ENCODE assay signal across 16 cellular contexts in the genomic region with DNA sequence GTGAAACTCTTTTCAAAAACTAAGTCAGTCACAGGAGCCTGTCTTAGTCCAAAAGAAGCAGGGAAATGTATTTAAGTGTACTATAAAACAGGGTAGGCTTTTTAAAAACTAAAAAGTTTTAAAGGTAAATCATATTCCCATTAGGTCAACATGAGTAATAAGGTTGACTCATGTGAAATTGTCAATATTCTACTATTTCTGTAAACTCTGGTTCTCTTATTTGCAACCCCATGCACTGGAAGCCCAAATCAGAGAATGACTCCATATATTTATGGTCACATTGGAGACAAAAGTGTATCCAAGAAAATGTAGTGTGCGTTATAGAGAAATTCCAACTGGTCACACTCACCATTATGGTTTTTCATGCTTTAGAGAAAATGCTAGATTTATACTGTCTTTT.
DNase-seq lines count a peak whose midpoint lies in the region; ATAC-seq and TF ChIP-seq lines count a peak whose summit lies in the region.
"Had no signal": no experiment of that assay in that cellular context is flagged by ENCODE, and none has a peak within 500 bp of the region (broad histone marks: within the 10 kb centered on the region; RNA-seq: fewer than 3 reads in every experiment).

No MANE protein-coding gene starts in this region.

- no peaks in the 10 kb centered on the region for H3K27me3 Mint-ChIP-seq in endodermal cell (ENCODE audit: insufficient read depth)

- no peak overlapping the region for H3K4me3 ChIP-seq in GM23248
- no peak overlapping the region for H3K4me3 ChIP-seq in IMR-90 (ENCODE audit: insufficient read depth, low read depth, low read length)
- H3K4me3 ChIP-seq in endodermal cell (ENCODE audit: low read length) = no peak overlapping the region
- H3K4me3 ChIP-seq: HAP-1 had no signal

- H3K9me2 ChIP-seq in GM23248 (ENCODE audit: insufficient read depth) = no peaks in the 10 kb centered on the region

- no peak overlapping the region for H2BK15ac ChIP-seq in IMR-90 (ENCODE audit: low read depth, low read length)

- H2AFZ ChIP-seq in GM23248 = no peak overlapping the region
- no peak overlapping the region for H2AFZ ChIP-seq in IMR-90 (replicated peaks; ENCODE audit: low read length, poor library complexity)

- H3K36me3 ChIP-seq in GM23248 (ENCODE audit: low read depth) (peaks cover 5% of the 10 kb centered on the region; the same call in 1 of the 2 replicates), IMR-90 (ENCODE audit: control insufficient read depth, insufficient read depth, low read length) (no peaks in the 10 kb centered on the region), endodermal cell (ENCODE audit: control insufficient read depth, insufficient read depth, low read length) (no peaks in the 10 kb centered on the region)
- H3K36me3 ChIP-seq: HAP-1 had no signal

- no peak overlapping the region for H4K91ac ChIP-seq in IMR-90 (ENCODE audit: insufficient read depth, low read depth, low read length)

- H3K14ac ChIP-seq in IMR-90 (replicated peaks; ENCODE audit: low read depth, low read length) = no peak overlapping the region

- H3K4me3 Mint-ChIP-seq in endodermal cell = no peak overlapping the region
- H3K4me3 Mint-ChIP-seq: CD4-positive, alpha-beta memory T cell had no signal

- ATAC-seq in IMR-90 (ENCODE audit: low read depth) (peak; percentile 50; the same call in 1 of the 2 replicates), HG02852 (IDR thresholded peaks at IDR 0.05; ENCODE audit: unreplicated experiment) (no peak), HG03025 (IDR thresholded peaks at IDR 0.05; ENCODE audit: low FRiP score, unreplicated experiment) (no peak), left lobe of liver (no peak), GM21717 (IDR thresholded peaks at IDR 0.05; ENCODE audit: unreplicated experiment) (no peak)

- POLR2A ChIA-PET in IMR-90 (lab: Charles Lee; ENCODE audit: unreplicated experiment) = no interaction called here

- no peaks in the 10 kb centered on the region for H3K36me3 Mint-ChIP-seq in endodermal cell (ENCODE audit: low read depth)
- H3K36me3 Mint-ChIP-seq: CD4-positive, alpha-beta memory T cell had no signal

- no peak overlapping the region for H3K27ac ChIP-seq in GM23248
- H3K27ac ChIP-seq in IMR-90 (ENCODE audit: insufficient read depth, low read length) = no peak overlapping the region
- no peak overlapping the region for H3K27ac ChIP-seq in endodermal cell (ENCODE audit: low read depth, low read length)

- BruUV-seq in IMR-90 (replicated peaks; lab: Mats Ljungman, UMichigan) = TSS peak; percentile 16

- no peaks in the 10 kb centered on the region for H3K79me1 ChIP-seq in IMR-90 (ENCODE audit: low read depth in 1 of 2, low read length in 2 of 2)

- H3K56ac ChIP-seq in IMR-90 (ENCODE audit: extremely low read depth, insufficient read depth, low read length) = no peak overlapping the region

- H4K20me1 ChIP-seq in GM23248 (ENCODE audit: insufficient read depth) = no peaks in the 10 kb centered on the region
- H4K20me1 ChIP-seq in IMR-90 (ENCODE audit: insufficient read depth, low read length) = no peaks in the 10 kb centered on the region

- in situ Hi-C loops in GM23248 (cut with MboI) = no loop called here
- in situ Hi-C loops in IMR-90 (cut with MboI; ENCODE audit: low sequenced_read_pairs) = no loop called here

- no peak for TF ChIP-seq POLR2A in IMR-90 (IDR thresholded peaks at IDR 0.05; ENCODE audit: low read depth, low read length)

- CTCF ChIA-PET in IMR-90 (lab: Yijun Ruan, JAX) = no interaction called here

- no peak overlapping the region for H4K5ac ChIP-seq in IMR-90 (ENCODE audit: low read depth, low read length)

- 59 to 66% methylated on average over 1 of the region's 1 CpG for WGBS in GM23248 (ENCODE audit: low coverage in 1 of 2, low lambda C conversion rate in 2 of 2, missing lambda C conversion rate in 2 of 2), 2 experiments
- WGBS in IMR-90 (ENCODE audit: extremely low coverage in 2 of 2, insufficient read length in 1 of 2), 2 experiments = no CpG with 5 or more reads among the region's 1 CpG
- 92% methylated on average over 1 of the region's 1 CpG; no CpG with 5 or more reads in 1 of the 2 experiments for WGBS in endodermal cell (ENCODE audit: insufficient coverage in 1 of 2, insufficient read length in 1 of 2), 2 experiments

- peaks cover 25% of the 10 kb centered on the region for H3F3A ChIP-seq in GM23248 (ENCODE audit: insufficient read depth)

- no peak overlapping the region for H3K4me2 ChIP-seq in GM23248 (ENCODE audit: unreplicated experiment)
- H3K4me2 ChIP-seq in IMR-90 (ENCODE audit: low read depth, low read length) = no peak overlapping the region

- no peaks in the 10 kb centered on the region for H3K79me2 ChIP-seq in GM23248 (ENCODE audit: insufficient read depth)

- peaks cover 28% of the 10 kb centered on the region for H3K4me1 ChIP-seq in GM23248 (ENCODE audit: insufficient read depth)
- H3K4me1 ChIP-seq in IMR-90 (ENCODE audit: control insufficient read depth, insufficient read depth, low read length) = peaks cover 2% of the 10 kb centered on the region; the same call in 1 of the 2 replicates
- peaks cover 3% of the 10 kb centered on the region for H3K4me1 ChIP-seq in endodermal cell (ENCODE audit: control insufficient read depth, insufficient read depth, low read length)

- H3K9me3 ChIP-seq in GM23248 (ENCODE audit: low read depth) = no peaks in the 10 kb centered on the region
- no peaks in the 10 kb centered on the region for H3K9me3 ChIP-seq in IMR-90 (ENCODE audit: control insufficient read depth, insufficient read depth, low read length)
- H3K9me3 ChIP-seq in endodermal cell (ENCODE audit: control insufficient read depth, low read length) = no peaks in the 10 kb centered on the region
- H3K9me3 ChIP-seq: HAP-1 had no signal

- H3K9me3 Mint-ChIP-seq in endodermal cell = no peaks in the 10 kb centered on the region
- H3K9me3 Mint-ChIP-seq: CD4-positive, alpha-beta memory T cell had no signal

- TF ChIP-seq RAD21 in IMR-90 (IDR thresholded peaks at IDR 0.05; ENCODE audit: low read length) = no peak

- H3K9me1 ChIP-seq in IMR-90 (ENCODE audit: insufficient read depth, low read length) = no peaks in the 10 kb centered on the region

- peak; percentile 24 for DNase-seq in GM23248
- DNase-seq in IMR-90 = peak; percentile 72
- DNase-seq in endodermal cell = no peak
- DNase-seq in iris pigment epithelial cell (ENCODE audit: low read depth) = peak; percentile 9
- no peak for DNase-seq in left lobe of liver (ENCODE audit: low spot score)
- DNase-seq: C1 segment of cervical spinal cord; Calu3; CD4-positive, alpha-beta memory T cell; COR-L47; DMS53; DMS79 treated with DMSO at 0.1 percent for 48 hours; GOT3 had no signal

- no peak overlapping the region for H4K8ac ChIP-seq in IMR-90 (ENCODE audit: low read depth in 2 of 2, low read length in 2 of 2)

- no peak overlapping the region for H2BK120ac ChIP-seq in IMR-90 (ENCODE audit: low read depth, low read length)

- H2BK20ac ChIP-seq in IMR-90 (ENCODE audit: low read depth, low read length) = no peak overlapping the region

- TF ChIP-seq CTCF in IMR-90 (conservative IDR thresholded peaks at IDR 0.05; ENCODE audit: low read depth, low read length) = no peak
- TF ChIP-seq CTCF in endodermal cell (conservative IDR thresholded peaks at IDR 0.05) = no peak

- intact Hi-C loops in IMR-90 (cut with micrococcal nuclease) = no loop called here

- no peak overlapping the region for H2AK5ac ChIP-seq in IMR-90 (ENCODE audit: low read depth, low read length)

- H2BK5ac ChIP-seq in IMR-90 (ENCODE audit: low read depth, low read length, poor library complexity, severe bottlenecking) = no peak overlapping the region

- H3K23ac ChIP-seq in IMR-90 (ENCODE audit: low read depth, low read length) = no peak overlapping the region

- H3K9ac ChIP-seq in GM23248 (no peak overlapping the region), IMR-90 (ENCODE audit: low read depth, low read length) (no peak overlapping the region), endodermal cell (ENCODE audit: extremely low read depth, low read length, poor library complexity, severe bottlenecking) (no peak overlapping the region)

- peaks cover 51% of the 10 kb centered on the region for H3K4me1 Mint-ChIP-seq in endodermal cell
- H3K4me1 Mint-ChIP-seq: CD4-positive, alpha-beta memory T cell had no signal

- no peak overlapping the region for H2AK9ac ChIP-seq in IMR-90 (replicated peaks; ENCODE audit: low read depth, low read length, poor library complexity)

- no peaks in the 10 kb centered on the region for H3K27me3 ChIP-seq in GM23248 (replicated peaks; ENCODE audit: insufficient read depth)
- H3K27me3 ChIP-seq in IMR-90 (ENCODE audit: control insufficient read depth, insufficient read depth, low read length) = no peaks in the 10 kb centered on the region
- no peaks in the 10 kb centered on the region for H3K27me3 ChIP-seq in endodermal cell (ENCODE audit: control insufficient read depth, insufficient read depth, low read length, poor library complexity, severe bottlenecking)

- no peak overlapping the region for H3K18ac ChIP-seq in IMR-90 (ENCODE audit: low read depth, low read length)

- H3K27ac Mint-ChIP-seq in endodermal cell = peak overlapping the region; percentile 60
- H3K27ac Mint-ChIP-seq: CD4-positive, alpha-beta memory T cell had no signal

- dilution Hi-C loops in IMR-90 (cut with HindIII; ENCODE audit: low sequenced_read_pairs, unreplicated experiment) = no loop called here

- H3K4ac ChIP-seq in IMR-90 (ENCODE audit: low read depth, low read length) = no peak overlapping the region

TF ChIP-seq in IMR-90, 13 proteins besides CTCF, POLR2A, EP300 and RAD21 (continues in another document):
- no peak for TF ChIP-seq CEBPB (IDR thresholded peaks at IDR 0.05; ENCODE audit: low read depth, low read length)
- TF ChIP-seq MXI1 (IDR thresholded peaks at IDR 0.05; ENCODE audit: borderline replicate concordance, low read depth, low read length) = no peak
- TF ChIP-seq, protein P1, sequence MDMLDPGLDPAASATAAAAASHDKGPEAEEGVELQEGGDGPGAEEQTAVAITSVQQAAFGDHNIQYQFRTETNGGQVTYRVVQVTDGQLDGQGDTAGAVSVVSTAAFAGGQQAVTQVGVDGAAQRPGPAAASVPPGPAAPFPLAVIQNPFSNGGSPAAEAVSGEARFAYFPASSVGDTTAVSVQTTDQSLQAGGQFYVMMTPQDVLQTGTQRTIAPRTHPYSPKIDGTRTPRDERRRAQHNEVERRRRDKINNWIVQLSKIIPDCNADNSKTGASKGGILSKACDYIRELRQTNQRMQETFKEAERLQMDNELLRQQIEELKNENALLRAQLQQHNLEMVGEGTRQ (IDR thresholded peaks at IDR 0.05; ENCODE audit: low read depth, low read length) = no peak
- TF ChIP-seq MAFK (IDR thresholded peaks at IDR 0.05; ENCODE audit: low read depth, low read length) = no peak
- no peak for TF ChIP-seq BHLHE40 (IDR thresholded peaks at IDR 0.05; ENCODE audit: low read depth, low read length)
- TF ChIP-seq RFX5 (IDR thresholded peaks at IDR 0.05; ENCODE audit: low read depth, low read length) = no peak
- no peak for TF ChIP-seq SMC3 (IDR thresholded peaks at IDR 0.05; ENCODE audit: low read depth, low read length)

Comparison
In these comparisons a context has a peak if more than half of its experiments do, and no peak if none do; other contexts are left out.
1. DNase-seq: peak in GM23248 (single experiment), IMR-90 (single experiment) and iris pigment epithelial cell (single experiment); none in endodermal cell (single experiment) and left lobe of liver (single experiment).